Comparison of ENCODE assay signal across 16 cellular contexts in genomic region chr21:34935452-34935851, GRCh38.
DNase-seq lines count a peak whose midpoint lies in the region; ATAC-seq and TF ChIP-seq lines count a peak whose summit lies in the region.
"Had no signal": no experiment of that assay in that cellular context is flagged by ENCODE, and none has a peak within 500 bp of the region (broad histone marks: within the 10 kb centered on the region; RNA-seq: fewer than 3 reads in every experiment).

No MANE protein-coding gene starts in this region.

- no peak for DNase-seq in activated naive CD4-positive, alpha-beta T cell (lab: John Stamatoyannopoulos, UW)
- DNase-seq in T-helper 17 cell (no peak), fibroblast of gingiva (ENCODE audit: low read depth) (peak; percentile 24), NCI-H748 treated with DMSO at 0.1 percent for 48 hours (lab: John Stamatoyannopoulos, UW) (no peak), endodermal cell (no peak), mesothelial cell of epicardium (ENCODE audit: low spot score in 2 of 2, unreplicated experiment in 2 of 2) (no peak), neural progenitor cell (ENCODE audit: low spot score) (no peak)
- DNase-seq: activated CD8-positive, alpha-beta memory T cell treated with anti-CD3 and anti-CD28 coated beads, Interleukin-2, amount 50 U/mL, for 48 hours; C1 segment of cervical spinal cord; caudate nucleus; GDM1; Karpas-422; NCI-H2107 had no signal

- H3K9ac ChIP-seq in endodermal cell (ENCODE audit: extremely low read depth, low read length, poor library complexity, severe bottlenecking) (no peak overlapping the region), neural progenitor cell (no peak overlapping the region)
- H3K9ac ChIP-seq: parathyroid adenoma had no signal

- no peaks in the 10 kb centered on the region for H3K27me3 Mint-ChIP-seq in activated naive CD4-positive, alpha-beta T cell treated with anti-CD3 and anti-CD28 coated beads, Interleukin-2, amount 50 U/mL, for 24 hours
- H3K27me3 Mint-ChIP-seq in T-helper 17 cell (no peaks in the 10 kb centered on the region), endodermal cell (ENCODE audit: insufficient read depth) (peaks cover 5% of the 10 kb centered on the region), mesothelial cell of epicardium (ENCODE audit: low read depth) (peaks cover 12% of the 10 kb centered on the region), neural progenitor cell (ENCODE audit: insufficient read depth, low read depth) (no peaks in the 10 kb centered on the region)

- H3K4me1 ChIP-seq in endodermal cell (ENCODE audit: control insufficient read depth, insufficient read depth, low read length) (no peaks in the 10 kb centered on the region), neural progenitor cell (no peaks in the 10 kb centered on the region)
- H3K4me1 ChIP-seq: parathyroid adenoma had no signal

- TF ChIP-seq CTCF in endodermal cell (conservative IDR thresholded peaks at IDR 0.05) (no peak), mesothelial cell of epicardium (IDR thresholded peaks at IDR 0.05; ENCODE audit: unreplicated experiment) (no peak), neural progenitor cell (IDR thresholded peaks at IDR 0.05) (no peak)

- no peaks in the 10 kb centered on the region for H3K27me3 ChIP-seq in endodermal cell (ENCODE audit: control insufficient read depth, insufficient read depth, low read length, poor library complexity, severe bottlenecking)
- H3K27me3 ChIP-seq in neural progenitor cell, result peaks cover 14% of the 10 kb centered on the region

- H3K4me3 Mint-ChIP-seq in activated naive CD4-positive, alpha-beta T cell treated with anti-CD3 and anti-CD28 coated beads, Interleukin-2, amount 50 U/mL, for 24 hours, result peak overlapping the region; percentile 66
- H3K4me3 Mint-ChIP-seq in T-helper 17 cell (peak overlapping the region; percentile 7), endodermal cell (no peak overlapping the region), mesothelial cell of epicardium (no peak overlapping the region), neural progenitor cell (no peak overlapping the region)

- H3F3A ChIP-seq in neural progenitor cell (ENCODE audit: low read depth), result no peaks in the 10 kb centered on the region

- peak overlapping the region; percentile 95 for H3K27ac Mint-ChIP-seq in activated naive CD4-positive, alpha-beta T cell treated with anti-CD3 and anti-CD28 coated beads, Interleukin-2, amount 50 U/mL, for 24 hours
- peak overlapping the region; percentile 96 for H3K27ac Mint-ChIP-seq in T-helper 17 cell
- H3K27ac Mint-ChIP-seq in endodermal cell, result no peak overlapping the region
- H3K27ac Mint-ChIP-seq in mesothelial cell of epicardium, result no peak overlapping the region
- no peak overlapping the region for H3K27ac Mint-ChIP-seq in neural progenitor cell

- H3K36me3 ChIP-seq in endodermal cell (ENCODE audit: control insufficient read depth, insufficient read depth, low read length) (no peaks in the 10 kb centered on the region), neural progenitor cell (no peaks in the 10 kb centered on the region)

- no peak overlapping the region for H3K4me2 ChIP-seq in neural progenitor cell

- H3K79me2 ChIP-seq in neural progenitor cell (ENCODE audit: low read depth), result no peaks in the 10 kb centered on the region
- H3K79me2 ChIP-seq: parathyroid adenoma had no signal

- H4K20me1 ChIP-seq in neural progenitor cell (ENCODE audit: low read depth), result no peaks in the 10 kb centered on the region

- peaks cover 93% of the 10 kb centered on the region for H3K4me1 Mint-ChIP-seq in activated naive CD4-positive, alpha-beta T cell treated with anti-CD3 and anti-CD28 coated beads, Interleukin-2, amount 50 U/mL, for 24 hours
- H3K4me1 Mint-ChIP-seq in T-helper 17 cell (peaks cover 81% of the 10 kb centered on the region), endodermal cell (peaks cover 2% of the 10 kb centered on the region), mesothelial cell of epicardium (peaks cover 21% of the 10 kb centered on the region), neural progenitor cell (peaks cover 11% of the 10 kb centered on the region)

- ATAC-seq in T-helper 17 cell, result no peak

- no peaks in the 10 kb centered on the region for H3K9me3 Mint-ChIP-seq in activated naive CD4-positive, alpha-beta T cell treated with anti-CD3 and anti-CD28 coated beads, Interleukin-2, amount 50 U/mL, for 24 hours
- H3K9me3 Mint-ChIP-seq in endodermal cell, result no peaks in the 10 kb centered on the region
- H3K9me3 Mint-ChIP-seq in mesothelial cell of epicardium, result no peaks in the 10 kb centered on the region
- no peaks in the 10 kb centered on the region for H3K9me3 Mint-ChIP-seq in neural progenitor cell

- H2AFZ ChIP-seq in neural progenitor cell (replicated peaks), result no peak overlapping the region
- H2AFZ ChIP-seq: parathyroid adenoma had no signal

- H3K27ac ChIP-seq in endodermal cell (ENCODE audit: low read depth, low read length) (no peak overlapping the region), neural progenitor cell (no peak overlapping the region)
- H3K27ac ChIP-seq: parathyroid adenoma had no signal

- peaks cover 2% of the 10 kb centered on the region for H3K36me3 Mint-ChIP-seq in activated naive CD4-positive, alpha-beta T cell treated with anti-CD3 and anti-CD28 coated beads, Interleukin-2, amount 50 U/mL, for 24 hours
- H3K36me3 Mint-ChIP-seq in T-helper 17 cell (ENCODE audit: low read depth), result peaks cover 2% of the 10 kb centered on the region
- no peaks in the 10 kb centered on the region for H3K36me3 Mint-ChIP-seq in endodermal cell (ENCODE audit: low read depth)
- no peaks in the 10 kb centered on the region for H3K36me3 Mint-ChIP-seq in mesothelial cell of epicardium
- H3K36me3 Mint-ChIP-seq in neural progenitor cell, result no peaks in the 10 kb centered on the region

- 100% methylated on average over 1 of the region's 1 CpG; no CpG with 5 or more reads in 1 of the 2 experiments for WGBS in endodermal cell (ENCODE audit: insufficient coverage in 1 of 2, insufficient read length in 1 of 2), 2 experiments

- H3K9me3 ChIP-seq in T-helper 17 cell (ENCODE audit: control insufficient read depth, low read length, poor library complexity, severe bottlenecking) (no peaks in the 10 kb centered on the region), endodermal cell (ENCODE audit: control insufficient read depth, low read length) (no peaks in the 10 kb centered on the region), neural progenitor cell (ENCODE audit: low read depth) (no peaks in the 10 kb centered on the region)

- H3K4me3 ChIP-seq in endodermal cell (ENCODE audit: low read length) (no peak overlapping the region), neural progenitor cell (no peak overlapping the region)
- H3K4me3 ChIP-seq: lung had no signal

Comparison
In these comparisons a context has a peak if more than half of its experiments do, and no peak if none do; other contexts are left out.
1. H3K27ac Mint-ChIP-seq: peak in activated naive CD4-positive, alpha-beta T cell treated with anti-CD3 and anti-CD28 coated beads, Interleukin-2, amount 50 U/mL, for 24 hours (single experiment) and T-helper 17 cell (single experiment); none in endodermal cell (single experiment), mesothelial cell of epicardium (single experiment) and neural progenitor cell (single experiment).
2. H3K4me3 Mint-ChIP-seq: peak in activated naive CD4-positive, alpha-beta T cell treated with anti-CD3 and anti-CD28 coated beads, Interleukin-2, amount 50 U/mL, for 24 hours (single experiment) and T-helper 17 cell (single experiment); none in endodermal cell (single experiment), mesothelial cell of epicardium (single experiment) and neural progenitor cell (single experiment).